ENCODE assay signal across 11 cellular contexts in the genomic region with DNA sequence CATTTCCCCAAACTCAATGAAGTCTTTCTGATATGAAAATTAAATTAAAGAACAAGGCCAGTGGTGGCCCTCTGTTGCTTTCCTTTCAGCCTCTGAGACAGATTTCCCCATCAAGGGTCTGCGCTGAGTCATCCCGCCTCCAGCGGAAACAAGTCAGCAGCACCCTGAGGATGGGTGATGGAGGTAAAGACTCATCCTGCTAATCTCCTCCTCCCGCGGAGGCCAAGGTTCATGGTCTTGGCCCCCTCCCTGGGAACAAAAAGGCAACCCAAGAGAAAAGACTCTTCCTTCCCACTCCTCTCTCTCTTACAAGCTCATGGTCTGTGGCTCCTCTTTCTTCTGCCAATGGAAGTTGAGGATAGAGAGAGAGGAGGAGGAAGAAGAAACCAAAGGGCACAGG. TPM values are rescaled to one million over a fixed set of nuclear protein-coding genes. Genes with fewer than 3 reads are reported as not detected.
DNase-seq lines count a peak whose midpoint lies in the region; ATAC-seq, FAIRE-seq and TF ChIP-seq lines count a peak whose summit lies in the region.
"Had no signal": no experiment of that assay in that cellular context is flagged by ENCODE, and none has a peak within 500 bp of the region (broad histone marks: within the 10 kb centered on the region; RNA-seq: fewer than 3 reads in every experiment).

No MANE protein-coding gene starts in this region.

- H4K20me1 ChIP-seq in HepG2 (ENCODE audit: insufficient read depth, low read length): no peaks in the 10 kb centered on the region

- peak overlapping the region; percentile 88 for H3K27ac Mint-ChIP-seq in activated T-helper 1 cell treated with anti-CD3 and anti-CD28 coated beads, Interleukin-12 subunit alpha, Interleukin-12 subunit beta, Interleukin-2, Interleukin-4 antibody, amounts not matched to agents 30 ng/mL and 10 ng/mL and 1 ng/mL, durations not matched to agents 14 hours and 24 hours and 36 hours
- peak overlapping the region in 2 of 9 donors; percentile 2 to 65 for H3K27ac Mint-ChIP-seq in naive thymus-derived CD4-positive, alpha-beta T cell
- peak overlapping the region; percentile 31 for H3K27ac Mint-ChIP-seq in type B pancreatic cell

- TF ChIP-seq RAD21 in HepG2 (CRISPR knock-in tag; IDR thresholded peaks at IDR 0.05): no peak

- ATAC-seq in HepG2 (no peak), right lobe of liver (no peak)
- peak; percentile 30 for ATAC-seq in naive thymus-derived CD4-positive, alpha-beta T cell

- no peaks in the 10 kb centered on the region for H3K27me3 Mint-ChIP-seq in activated T-helper 1 cell treated with anti-CD3 and anti-CD28 coated beads, Interleukin-12 subunit alpha, Interleukin-12 subunit beta, Interleukin-2, Interleukin-4 antibody, amounts not matched to agents 30 ng/mL and 10 ng/mL and 1 ng/mL, durations not matched to agents 14 hours and 24 hours and 36 hours (ENCODE audit: insufficient read depth)
- no peaks in the 10 kb centered on the region for H3K27me3 Mint-ChIP-seq in naive thymus-derived CD4-positive, alpha-beta T cell
- no peaks in the 10 kb centered on the region for H3K27me3 Mint-ChIP-seq in type B pancreatic cell

- intact Hi-C loops in HepG2 (cut with micrococcal nuclease; ENCODE audit: unreplicated experiment): no loop called here
- intact Hi-C loops in right lobe of liver (cut with DNase I): no loop called here
- intact Hi-C loops in activated T-helper 1 cell treated with anti-CD3 and anti-CD28 coated beads, Interleukin-12 subunit alpha, Interleukin-12 subunit beta, Interleukin-2, Interleukin-4 antibody, amounts not matched to agents 30 ng/mL and 10 ng/mL and 1 ng/mL, durations not matched to agents 14 hours and 24 hours and 36 hours (cut with micrococcal nuclease): loop anchor here (1.0 to 5.0 kb wide), 4 partner anchors 9 to 950 kb away; partner anchors contain the start of gene NUMB
- intact Hi-C loops in naive thymus-derived CD4-positive, alpha-beta T cell (cut with micrococcal nuclease): no loop called here

- H3K9me3 Mint-ChIP-seq in activated T-helper 1 cell treated with anti-CD3 and anti-CD28 coated beads, Interleukin-12 subunit alpha, Interleukin-12 subunit beta, Interleukin-2, Interleukin-4 antibody, amounts not matched to agents 30 ng/mL and 10 ng/mL and 1 ng/mL, durations not matched to agents 14 hours and 24 hours and 36 hours: no peaks in the 10 kb centered on the region
- no peaks in the 10 kb centered on the region for H3K9me3 Mint-ChIP-seq in naive thymus-derived CD4-positive, alpha-beta T cell
- no peaks in the 10 kb centered on the region for H3K9me3 Mint-ChIP-seq in type B pancreatic cell

- H3K9me3 ChIP-seq in HepG2 (ENCODE audit: low read length): no peaks in the 10 kb centered on the region
- no peaks in the 10 kb centered on the region for H3K9me3 ChIP-seq in right lobe of liver
- H3K9me3 ChIP-seq in naive thymus-derived CD4-positive, alpha-beta T cell (ENCODE audit: control insufficient read depth in 2 of 3, low read length in 3 of 3): no peaks in the 10 kb centered on the region

- H3K36me3 ChIP-seq in HepG2 (replicated peaks in 1 of 2; ENCODE audit: control insufficient read depth in 1 of 2, insufficient read depth in 2 of 2, low read length in 2 of 2): no peaks in the 10 kb centered on the region; a peak in 1 of 5 replicates
- no peaks in the 10 kb centered on the region for H3K36me3 ChIP-seq in right lobe of liver
- H3K36me3 ChIP-seq in naive thymus-derived CD4-positive, alpha-beta T cell (ENCODE audit: control insufficient read depth in 2 of 3, insufficient read depth in 3 of 3, low read length in 3 of 3): no peaks in the 10 kb centered on the region

- DNase-seq in HepG2 (ENCODE audit: low spot score): no peak
- DNase-seq in right lobe of liver: no peak
- DNase-seq in activated T-helper 1 cell treated with anti-CD3 and anti-CD28 coated beads, Interleukin-12 subunit alpha, Interleukin-12 subunit beta, Interleukin-2, Interleukin-4 antibody, amounts not matched to agents 30 ng/mL and 10 ng/mL and 1 ng/mL, durations not matched to agents 14 hours and 24 hours and 36 hours (ENCODE audit: low spot score): peak; percentile 6
- DNase-seq in naive thymus-derived CD4-positive, alpha-beta T cell: peak in 1 of 9 donors; percentile 71
- no peak for DNase-seq in type B pancreatic cell (ENCODE audit: extremely low spot score, unreplicated experiment)
- DNase-seq in cerebellar nuclear complex (lab: John Stamatoyannopoulos, UW): no peak
- DNase-seq in urothelium cell line (ENCODE audit: low spot score): no peak
- no peak for DNase-seq in COR-L47 (lab: John Stamatoyannopoulos, UW)
- DNase-seq: erythroblast, kidney glomerular epithelial cell, NCI-H1436 had no signal

- H3K79me2 ChIP-seq in HepG2 (ENCODE audit: insufficient read depth, low read length): peaks cover 14% of the 10 kb centered on the region

- H3K9ac ChIP-seq in HepG2 (ENCODE audit: insufficient read depth, low read depth, low read length): no peak overlapping the region

- no TSS peak for BruUV-seq in HepG2 (replicated peaks; lab: Mats Ljungman, UMichigan)

- H3K4me1 Mint-ChIP-seq in activated T-helper 1 cell treated with anti-CD3 and anti-CD28 coated beads, Interleukin-12 subunit alpha, Interleukin-12 subunit beta, Interleukin-2, Interleukin-4 antibody, amounts not matched to agents 30 ng/mL and 10 ng/mL and 1 ng/mL, durations not matched to agents 14 hours and 24 hours and 36 hours (ENCODE audit: low read depth): peaks cover 60% of the 10 kb centered on the region
- H3K4me1 Mint-ChIP-seq in naive thymus-derived CD4-positive, alpha-beta T cell: peaks cover 17 to 46% (median 30%) of the 10 kb centered on the region in 7 donors
- H3K4me1 Mint-ChIP-seq in type B pancreatic cell (ENCODE audit: unreplicated experiment): peaks cover 15% of the 10 kb centered on the region

- H3K36me3 Mint-ChIP-seq in activated T-helper 1 cell treated with anti-CD3 and anti-CD28 coated beads, Interleukin-12 subunit alpha, Interleukin-12 subunit beta, Interleukin-2, Interleukin-4 antibody, amounts not matched to agents 30 ng/mL and 10 ng/mL and 1 ng/mL, durations not matched to agents 14 hours and 24 hours and 36 hours (ENCODE audit: low read depth): peaks cover 1% of the 10 kb centered on the region
- no peaks in the 10 kb centered on the region for H3K36me3 Mint-ChIP-seq in naive thymus-derived CD4-positive, alpha-beta T cell
- H3K36me3 Mint-ChIP-seq in type B pancreatic cell: no peaks in the 10 kb centered on the region

- CTCF ChIA-PET in HepG2 (lab: Yijun Ruan, JAX; ENCODE audit: low intra/inter-chr PET ratio, low total read pairs): no interaction called here
- CTCF ChIA-PET in naive thymus-derived CD4-positive, alpha-beta T cell (lab: Charles Lee): interaction anchor here (0.6 to 6.6 kb wide), 3 partner anchors 21 to 305 kb away, joined by 3 to 117 read pairs (median 4); no protein-coding TSS in a partner anchor

- 93% methylated on average over 5 of the region's 5 CpGs for WGBS in HepG2 (ENCODE audit: low lambda C conversion rate)
- WGBS in right lobe of liver (ENCODE audit: insufficient coverage, low coverage, low lambda C conversion rate, missing lambda C conversion rate): 60% methylated on average over 5 of the region's 5 CpGs

- POLR2A ChIA-PET in HepG2 (lab: Yijun Ruan, JAX): interaction anchor here (3.2 kb wide), 1 partner anchor 9 kb away, joined by 12 read pairs; the partner anchor contains the start of gene NUMB
- POLR2A ChIA-PET in naive thymus-derived CD4-positive, alpha-beta T cell (lab: Charles Lee): interaction anchor here (1.2 kb wide), 1 partner anchor 24 kb away, joined by 4 read pairs; the partner anchor contains the start of gene RIOX1

- no peak overlapping the region for H3K4me2 ChIP-seq in HepG2 (ENCODE audit: low read depth, low read length)

- H3K27me3 ChIP-seq in HepG2 (ENCODE audit: control insufficient read depth in 1 of 2, insufficient read depth in 2 of 2, low read length in 2 of 2) (no peaks in the 10 kb centered on the region), right lobe of liver (no peaks in the 10 kb centered on the region)
- H3K27me3 ChIP-seq in naive thymus-derived CD4-positive, alpha-beta T cell (ENCODE audit: control insufficient read depth in 2 of 2, insufficient read depth in 2 of 2, low read length in 2 of 2): no peaks in the 10 kb centered on the region

- in situ Hi-C loops in HepG2 (cut with HindIII; ENCODE audit: extremely low pct_ligation_motif_present, low pct_unique_long_range_greater_than_20kb): loop anchor here (10.0 to 25.0 kb wide), 2 partner anchors 303 to 430 kb away; partner anchors contain the start of gene ZFYVE1

- peak overlapping the region; percentile 71 for H3K4me3 Mint-ChIP-seq in activated T-helper 1 cell treated with anti-CD3 and anti-CD28 coated beads, Interleukin-12 subunit alpha, Interleukin-12 subunit beta, Interleukin-2, Interleukin-4 antibody, amounts not matched to agents 30 ng/mL and 10 ng/mL and 1 ng/mL, durations not matched to agents 14 hours and 24 hours and 36 hours
- peak overlapping the region in 1 of 10 donors; percentile 26 for H3K4me3 Mint-ChIP-seq in naive thymus-derived CD4-positive, alpha-beta T cell
- no peak overlapping the region for H3K4me3 Mint-ChIP-seq in type B pancreatic cell

- H2AFZ ChIP-seq in HepG2 (ENCODE audit: low read length): no peak overlapping the region

- H3K4me1 ChIP-seq in HepG2 (ENCODE audit: insufficient read depth, low read length) (peaks cover 50% of the 10 kb centered on the region), right lobe of liver (peaks cover 0 to 34% (median 6%) of the 10 kb centered on the region in 4 donors)
- peaks cover 0 to 13% of the 10 kb centered on the region in 2 donors for H3K4me1 ChIP-seq in naive thymus-derived CD4-positive, alpha-beta T cell (ENCODE audit: control insufficient read depth in 2 of 2, insufficient read depth in 2 of 2, low read length in 2 of 2)

- TF ChIP-seq EP300 in HepG2 (IDR thresholded peaks at IDR 0.05; ENCODE audit: low read depth in 2 of 2, low read length in 2 of 2) (no peak), HepG2 (CRISPR knock-in tag; IDR thresholded peaks at IDR 0.05; ENCODE audit: borderline replicate concordance) (no peak)

- no peak overlapping the region for H3K27ac ChIP-seq in HepG2 (ENCODE audit: extremely low read length, insufficient read depth, low read length)
- peak overlapping the region in 1 of 3 donors; percentile 3 for H3K27ac ChIP-seq in right lobe of liver
- H3K27ac ChIP-seq in naive thymus-derived CD4-positive, alpha-beta T cell (ENCODE audit: low read depth, low read length): no peak overlapping the region

- TF ChIP-seq CTCF in HepG2 (CRISPR knock-in tag; IDR thresholded peaks at IDR 0.05): no peak
- no peak for TF ChIP-seq CTCF in right lobe of liver (IDR thresholded peaks at IDR 0.05)
- no peak for TF ChIP-seq CTCF in type B pancreatic cell (conservative IDR thresholded peaks at IDR 0.05)

- TF ChIP-seq POLR2A in HepG2 (IDR thresholded peaks at IDR 0.05; ENCODE audit: insufficient read depth in 1 of 2, low read depth in 2 of 2, low read length in 2 of 2) (no peak), right lobe of liver (IDR thresholded peaks at IDR 0.05) (no peak)

- H3K4me3 ChIP-seq in HepG2 (replicated peaks in 1 of 3; ENCODE audit: insufficient read depth in 1 of 3, low read depth in 2 of 3, low read length in 3 of 3) (no peak overlapping the region), right lobe of liver (no peak overlapping the region)
- H3K4me3 ChIP-seq in naive thymus-derived CD4-positive, alpha-beta T cell (ENCODE audit: low read length): no peak overlapping the region

- FAIRE-seq in HepG2 (lab: Jason Lieb, UNC): no peak
- no peak for FAIRE-seq in urothelium cell line (lab: Jason Lieb, UNC)

RNA-seq across cellular contexts. Expression of gene NUMB, which starts 9.0 kb away (rescaled TPM):
- 20.3 and 27.7 TPM in 2 replicates for total RNA-seq in HepG2 (2016; rRNA removed; fragmentation: Illumina TruSeq; extraction: Trizol)
- total RNA-seq in HepG2 (2016; cell fraction: cytosol; rRNA removed; fragmentation: Illumina TruSeq; extraction: Trizol; ENCODE audit: low read depth): 5.7 and 8.8 TPM in 2 replicates
- total RNA-seq in HepG2 (2016; cell fraction: insoluble cytoplasmic fraction; rRNA removed; fragmentation: Illumina TruSeq; extraction: Trizol): 22.2 and 31.9 TPM in 2 replicates
- total RNA-seq in HepG2 (2016; cell fraction: membrane; rRNA removed; fragmentation: Illumina TruSeq; extraction: Trizol): 14.7 and 15.0 TPM in 2 replicates
- total RNA-seq in HepG2 (2016; cell fraction: nucleus; rRNA removed; fragmentation: Illumina TruSeq; extraction: Trizol): 34.7 and 36.8 TPM in 2 replicates
- polyA plus RNA-seq in HepG2 (2011; rRNA removed): 71.1 and 77.1 TPM in 2 replicates
- 46.5 and 51.7 TPM in 2 replicates for polyA plus RNA-seq in HepG2 (2011; cell fraction: cytosol; rRNA removed)
- 87.4 and 94.3 TPM in 2 replicates for polyA plus RNA-seq in HepG2 (2011; cell fraction: nucleus; rRNA removed)
- polyA plus RNA-seq in HepG2 (2012): 32.2 and 36.9 TPM in 2 replicates
- 2.7 and 3.2 TPM in 2 replicates for polyA plus RNA-seq in HepG2 (2016; cell fraction: cytosol; fragmentation: Illumina TruSeq; extraction: Trizol; ENCODE audit: low read depth)
- 41.7 and 43.4 TPM in 2 replicates for polyA plus RNA-seq in HepG2 (2016; cell fraction: insoluble cytoplasmic fraction; fragmentation: Illumina TruSeq; extraction: Trizol; ENCODE audit: low read depth)
- 9.9 and 10.5 TPM in 2 replicates for polyA plus RNA-seq in HepG2 (2016; cell fraction: membrane; fragmentation: Illumina TruSeq; extraction: Trizol; ENCODE audit: low read depth)
- 52.2 and 60.2 TPM in 2 replicates for polyA plus RNA-seq in HepG2 (2016; cell fraction: nucleus; fragmentation: Illumina TruSeq; extraction: Trizol; ENCODE audit: insufficient read depth, low read depth)
- 149 and 174 TPM in 2 replicates for polyA minus RNA-seq in HepG2 (2011; rRNA and poly(A)+ RNA removed; ENCODE audit: low replicate concordance)
- polyA minus RNA-seq in HepG2 (2011; cell fraction: cytosol; rRNA and poly(A)+ RNA removed): 41.3 and 51.9 TPM in 2 replicates
- polyA minus RNA-seq in HepG2 (2011; cell fraction: nucleus; rRNA and poly(A)+ RNA removed): 101 and 107 TPM in 2 replicates
- 10 to 100 TPM; 28.3 to 48.4 (median 43.7) TPM for total RNA-seq in right lobe of liver
- 49.6 and 53.4 TPM in 2 replicates for total RNA-seq in activated T-helper 1 cell treated with anti-CD3 and anti-CD28 coated beads, Interleukin-12 subunit alpha, Interleukin-12 subunit beta, Interleukin-2, Interleukin-4 antibody, amounts not matched to agents 30 ng/mL and 10 ng/mL and 1 ng/mL, durations not matched to agents 14 hours and 24 hours and 36 hours
- total RNA-seq in naive thymus-derived CD4-positive, alpha-beta T cell: 10 to 100 TPM; 48.9 to 90.6 (median 49.4) TPM
- polyA plus RNA-seq in naive thymus-derived CD4-positive, alpha-beta T cell: 10 to 100 TPM; 32.7 to 44.5 TPM
- total RNA-seq in type B pancreatic cell (ENCODE audit: low replicate concordance): 64.5 and 78.1 TPM in 2 replicates

RNA-seq across cellular contexts. Expression of gene RIOX1, which starts 23.4 kb away (rescaled TPM):
- 15.0 and 15.9 TPM in 2 replicates for total RNA-seq in HepG2 (2016; rRNA removed; fragmentation: Illumina TruSeq; extraction: Trizol)
- 1.1 and 1.4 TPM in 2 replicates for total RNA-seq in HepG2 (2016; cell fraction: cytosol; rRNA removed; fragmentation: Illumina TruSeq; extraction: Trizol; ENCODE audit: low read depth)
- 14.6 and 15.0 TPM in 2 replicates for total RNA-seq in HepG2 (2016; cell fraction: insoluble cytoplasmic fraction; rRNA removed; fragmentation: Illumina TruSeq; extraction: Trizol)
- total RNA-seq in HepG2 (2016; cell fraction: membrane; rRNA removed; fragmentation: Illumina TruSeq; extraction: Trizol): 4.5 and 4.9 TPM in 2 replicates
- 6.9 and 8.2 TPM in 2 replicates for total RNA-seq in HepG2 (2016; cell fraction: nucleus; rRNA removed; fragmentation: Illumina TruSeq; extraction: Trizol)
- polyA plus RNA-seq in HepG2 (2011; rRNA removed): 4.5 and 6.4 TPM in 2 replicates
- 5.1 and 5.6 TPM in 2 replicates for polyA plus RNA-seq in HepG2 (2011; cell fraction: cytosol; rRNA removed)
- 6.1 and 6.4 TPM in 2 replicates for polyA plus RNA-seq in HepG2 (2011; cell fraction: nucleus; rRNA removed)
- polyA plus RNA-seq in HepG2 (2012): 3.6 and 4.5 TPM in 2 replicates
- polyA plus RNA-seq in HepG2 (2016; cell fraction: cytosol; fragmentation: Illumina TruSeq; extraction: Trizol; ENCODE audit: low read depth): 0.70 and 0.74 TPM in 2 replicates
- polyA plus RNA-seq in HepG2 (2016; cell fraction: insoluble cytoplasmic fraction; fragmentation: Illumina TruSeq; extraction: Trizol; ENCODE audit: low read depth): 14.9 and 15.5 TPM in 2 replicates
- 1.9 and 2.0 TPM in 2 replicates for polyA plus RNA-seq in HepG2 (2016; cell fraction: membrane; fragmentation: Illumina TruSeq; extraction: Trizol; ENCODE audit: low read depth)
- polyA plus RNA-seq in HepG2 (2016; cell fraction: nucleus; fragmentation: Illumina TruSeq; extraction: Trizol; ENCODE audit: insufficient read depth, low read depth): 8.8 and 10.1 TPM in 2 replicates
- 12.5 and 31.8 TPM in 2 replicates for polyA minus RNA-seq in HepG2 (2011; rRNA and poly(A)+ RNA removed; ENCODE audit: low replicate concordance)
- polyA minus RNA-seq in HepG2 (2011; cell fraction: cytosol; rRNA and poly(A)+ RNA removed): 5.6 and 5.8 TPM in 2 replicates
- 10.3 and 10.8 TPM in 2 replicates for polyA minus RNA-seq in HepG2 (2011; cell fraction: nucleus; rRNA and poly(A)+ RNA removed)
- 10 to 100 TPM in 2 of 6 experiments, 1 to 10 TPM in 4; 4.7 to 12.4 (median 5.7) TPM for total RNA-seq in right lobe of liver
- 26.7 and 26.9 TPM in 2 replicates for total RNA-seq in activated T-helper 1 cell treated with anti-CD3 and anti-CD28 coated beads, Interleukin-12 subunit alpha, Interleukin-12 subunit beta, Interleukin-2, Interleukin-4 antibody, amounts not matched to agents 30 ng/mL and 10 ng/mL and 1 ng/mL, durations not matched to agents 14 hours and 24 hours and 36 hours
- 10 to 100 TPM; 20.6 to 40.3 (median 28.0) TPM for total RNA-seq in naive thymus-derived CD4-positive, alpha-beta T cell
- polyA plus RNA-seq in naive thymus-derived CD4-positive, alpha-beta T cell: 10 to 100 TPM; 33.8 to 44.2 TPM
- 12.1 and 16.7 TPM in 2 replicates for total RNA-seq in type B pancreatic cell (ENCODE audit: low replicate concordance)
